23 cellular contexts compared by ENCODE assay signal in the genomic region with DNA sequence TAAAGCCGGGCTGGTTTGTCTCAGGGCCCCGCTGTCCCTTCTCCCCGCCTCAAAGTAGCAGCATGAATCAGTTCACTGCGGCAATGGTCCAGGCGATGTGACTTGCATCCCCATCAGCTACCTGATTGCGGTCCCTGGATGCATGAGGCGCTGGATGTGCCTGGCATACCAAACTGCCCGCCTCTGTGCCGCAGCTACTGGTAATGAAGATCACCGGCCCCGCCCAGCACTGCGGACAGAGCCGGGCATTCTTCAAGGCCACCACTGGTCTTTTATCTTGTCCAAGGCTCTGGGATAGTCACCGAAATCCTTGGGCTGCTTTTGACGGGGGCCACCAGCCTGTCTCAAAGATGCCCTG.
DNase-seq lines count a peak whose midpoint lies in the region; ATAC-seq and FAIRE-seq lines count a peak whose summit lies in the region.
"Had no signal": no experiment of that assay in that cellular context is flagged by ENCODE, and none has a peak within 500 bp of the region (broad histone marks: within the 10 kb centered on the region; RNA-seq: fewer than 3 reads in every experiment).

No MANE protein-coding gene starts in this region.

- H3K4me1 Mint-ChIP-seq in activated T-cell treated with anti-CD3 and anti-CD28 coated beads, Interleukin-2, amount 50 U/mL, for 24 hours (ENCODE audit: low read depth), result no peaks in the 10 kb centered on the region
- H3K4me1 Mint-ChIP-seq: stimulated activated memory B cell treated with anti-CD40 and anti-IgM and Interleukin-4, amounts not matched to agents 10 μg/mL and 1 μg/mL and 100 μg/mL, for 72 hours had no signal

- no peak for FAIRE-seq in HTR-8/SVneo (lab: Jason Lieb, UNC)
- FAIRE-seq: colon had no signal

- H3K27ac ChIP-seq in layer of hippocampus (ENCODE audit: low read depth, low read length), result peak overlapping the region; percentile 81
- peak overlapping the region; percentile 92 for H3K27ac ChIP-seq in substantia nigra (ENCODE audit: low read depth, low read length, poor library complexity, severe bottlenecking)
- H3K27ac ChIP-seq: ascending aorta, heart right ventricle, ovary, tibial artery had no signal

- no peaks in the 10 kb centered on the region for H3K27me3 ChIP-seq in layer of hippocampus (ENCODE audit: control insufficient read depth, insufficient read depth, low read length)
- H3K27me3 ChIP-seq: ascending aorta, ovary had no signal

- no peaks in the 10 kb centered on the region for H3K27me3 Mint-ChIP-seq in activated T-cell treated with anti-CD3 and anti-CD28 coated beads, Interleukin-2, amount 50 U/mL, for 24 hours
- H3K27me3 Mint-ChIP-seq: activated CD4-positive, alpha-beta memory T cell treated with anti-CD3 and anti-CD28 coated beads for 36 hours had no signal

- no peak overlapping the region for H3K27ac Mint-ChIP-seq in activated T-cell treated with anti-CD3 and anti-CD28 coated beads, Interleukin-2, amount 50 U/mL, for 24 hours
- H3K27ac Mint-ChIP-seq: activated CD4-positive, alpha-beta memory T cell treated with anti-CD3 and anti-CD28 coated beads for 36 hours; stimulated activated memory B cell treated with anti-CD40 and anti-IgM and Interleukin-4, amounts not matched to agents 10 μg/mL and 1 μg/mL and 100 μg/mL, for 72 hours had no signal

- no peak overlapping the region for H3K4me3 Mint-ChIP-seq in activated T-cell treated with anti-CD3 and anti-CD28 coated beads, Interleukin-2, amount 50 U/mL, for 24 hours
- H3K4me3 Mint-ChIP-seq: activated CD4-positive, alpha-beta memory T cell treated with anti-CD3 and anti-CD28 coated beads for 36 hours; stimulated activated memory B cell treated with anti-CD40 and anti-IgM and Interleukin-4, amounts not matched to agents 10 μg/mL and 1 μg/mL and 100 μg/mL, for 72 hours had no signal

- no peaks in the 10 kb centered on the region for H3K9me3 Mint-ChIP-seq in activated T-cell treated with anti-CD3 and anti-CD28 coated beads, Interleukin-2, amount 50 U/mL, for 24 hours
- H3K9me3 Mint-ChIP-seq: activated CD4-positive, alpha-beta memory T cell treated with anti-CD3 and anti-CD28 coated beads for 36 hours; stimulated activated memory B cell treated with anti-CD40 and anti-IgM and Interleukin-4, amounts not matched to agents 10 μg/mL and 1 μg/mL and 100 μg/mL, for 72 hours had no signal

- ATAC-seq in GM21528 (IDR thresholded peaks at IDR 0.05; ENCODE audit: low FRiP score, unreplicated experiment), result no peak
- ATAC-seq: heart right ventricle; SK-N-SH treated with all-trans-retinoic acid at 6 μM for 48 hours; stimulated activated memory B cell treated with anti-CD40 and anti-IgM and Interleukin-4, amounts not matched to agents 10 μg/mL and 1 μg/mL and 100 μg/mL, for 72 hours had no signal

- H3K36me3 Mint-ChIP-seq in activated T-cell treated with anti-CD3 and anti-CD28 coated beads, Interleukin-2, amount 50 U/mL, for 24 hours (ENCODE audit: low read depth), result no peaks in the 10 kb centered on the region
- H3K36me3 Mint-ChIP-seq: activated CD4-positive, alpha-beta memory T cell treated with anti-CD3 and anti-CD28 coated beads for 36 hours; stimulated activated memory B cell treated with anti-CD40 and anti-IgM and Interleukin-4, amounts not matched to agents 10 μg/mL and 1 μg/mL and 100 μg/mL, for 72 hours had no signal

- DNase-seq in NCI-H2227 (lab: John Stamatoyannopoulos, UW; ENCODE audit: unreplicated experiment), result peak; percentile 46
- DNase-seq in cerebellar cortex (ENCODE audit: low spot score), result peak; percentile 21
- DNase-seq in substantia nigra (lab: John Stamatoyannopoulos, UW), result peak; percentile 33 to 96 (median 84)
- no peak for DNase-seq in activated T-cell treated with anti-CD3 and anti-CD28 coated beads, Interleukin-2, amount 50 U/mL, for 24 hours
- no peak for DNase-seq in HTR-8/SVneo (ENCODE audit: insufficient read length, low spot score)
- DNase-seq: activated CD4-positive, alpha-beta memory T cell treated with anti-CD3 and anti-CD28 coated beads for 36 hours; activated CD4-positive, CD25-positive, alpha-beta regulatory T cell; activated naive CD4-positive, alpha-beta T cell; DMS79; HCEC 1CT; heart right ventricle; NCI-H1048; NCI-H2029 treated with DMSO at 0.1 percent for 48 hours; ovary; RPMI8226; stimulated activated CD4-positive, alpha-beta T cell treated with anti-CD3 and anti-CD28 coated beads, Interleukin-1b, Interleukin-23, amount 100 ng/mL, for 48 hours had no signal

Comparison
In these comparisons a context has a peak if more than half of its experiments do, and no peak if none do; other contexts are left out.
1. DNase-seq: peak in NCI-H2227 (single experiment), cerebellar cortex (single experiment) and substantia nigra (49 of 49); none in activated T-cell treated with anti-CD3 and anti-CD28 coated beads, Interleukin-2, amount 50 U/mL, for 24 hours (single experiment) and HTR-8/SVneo (single experiment).